In the genomic region with DNA sequence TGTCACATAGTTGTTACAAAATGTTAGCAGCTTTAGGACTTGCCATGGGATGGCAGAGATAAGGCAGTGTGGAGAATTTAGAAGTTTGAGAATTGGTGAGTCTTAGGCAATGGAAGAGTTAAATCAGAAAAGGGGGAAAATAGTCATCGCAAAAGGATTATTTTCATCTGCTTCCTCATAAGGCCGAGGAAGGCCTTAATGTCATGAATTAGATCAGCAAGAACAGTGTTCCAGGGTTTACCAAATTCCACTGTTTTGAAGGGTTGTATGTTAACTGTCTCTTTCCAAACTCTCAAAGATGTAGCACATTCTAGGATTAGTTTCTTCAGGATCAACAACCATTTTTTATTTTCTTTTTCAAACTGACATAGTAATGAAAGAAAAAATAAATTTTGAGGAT, we compare ENCODE assay signal across 1 cellular context.
A peak's percentile ranks its signal among the peaks of the same experiment; 100 is the strongest.
TF ChIP-seq lines count a peak whose summit lies in the region.

No MANE protein-coding gene starts in this region.

TF ChIP-seq in K562, 482 proteins besides CTCF, POLR2A, EP300 and RAD21 (continued from another document):
- TF ChIP-seq, protein P1, sequence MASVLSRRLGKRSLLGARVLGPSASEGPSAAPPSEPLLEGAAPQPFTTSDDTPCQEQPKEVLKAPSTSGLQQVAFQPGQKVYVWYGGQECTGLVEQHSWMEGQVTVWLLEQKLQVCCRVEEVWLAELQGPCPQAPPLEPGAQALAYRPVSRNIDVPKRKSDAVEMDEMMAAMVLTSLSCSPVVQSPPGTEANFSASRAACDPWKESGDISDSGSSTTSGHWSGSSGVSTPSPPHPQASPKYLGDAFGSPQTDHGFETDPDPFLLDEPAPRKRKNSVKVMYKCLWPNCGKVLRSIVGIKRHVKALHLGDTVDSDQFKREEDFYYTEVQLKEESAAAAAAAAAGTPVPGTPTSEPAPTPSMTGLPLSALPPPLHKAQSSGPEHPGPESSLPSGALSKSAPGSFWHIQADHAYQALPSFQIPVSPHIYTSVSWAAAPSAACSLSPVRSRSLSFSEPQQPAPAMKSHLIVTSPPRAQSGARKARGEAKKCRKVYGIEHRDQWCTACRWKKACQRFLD (CRISPR knock-in tag; IDR thresholded peaks at IDR 0.05) = 0 out of 2 replicates have a peak, but pooled peaks have one; percentile 2
- TF ChIP-seq SPI1 (IDR thresholded peaks at IDR 0.05; ENCODE audit: borderline replicate concordance, low read depth, low read length) (no peak), THRAP3 (IDR thresholded peaks at IDR 0.05; ENCODE audit: borderline replicate concordance) (0 out of 2 replicates have a peak, but pooled peaks have one; percentile 11)
